In the genomic region with DNA sequence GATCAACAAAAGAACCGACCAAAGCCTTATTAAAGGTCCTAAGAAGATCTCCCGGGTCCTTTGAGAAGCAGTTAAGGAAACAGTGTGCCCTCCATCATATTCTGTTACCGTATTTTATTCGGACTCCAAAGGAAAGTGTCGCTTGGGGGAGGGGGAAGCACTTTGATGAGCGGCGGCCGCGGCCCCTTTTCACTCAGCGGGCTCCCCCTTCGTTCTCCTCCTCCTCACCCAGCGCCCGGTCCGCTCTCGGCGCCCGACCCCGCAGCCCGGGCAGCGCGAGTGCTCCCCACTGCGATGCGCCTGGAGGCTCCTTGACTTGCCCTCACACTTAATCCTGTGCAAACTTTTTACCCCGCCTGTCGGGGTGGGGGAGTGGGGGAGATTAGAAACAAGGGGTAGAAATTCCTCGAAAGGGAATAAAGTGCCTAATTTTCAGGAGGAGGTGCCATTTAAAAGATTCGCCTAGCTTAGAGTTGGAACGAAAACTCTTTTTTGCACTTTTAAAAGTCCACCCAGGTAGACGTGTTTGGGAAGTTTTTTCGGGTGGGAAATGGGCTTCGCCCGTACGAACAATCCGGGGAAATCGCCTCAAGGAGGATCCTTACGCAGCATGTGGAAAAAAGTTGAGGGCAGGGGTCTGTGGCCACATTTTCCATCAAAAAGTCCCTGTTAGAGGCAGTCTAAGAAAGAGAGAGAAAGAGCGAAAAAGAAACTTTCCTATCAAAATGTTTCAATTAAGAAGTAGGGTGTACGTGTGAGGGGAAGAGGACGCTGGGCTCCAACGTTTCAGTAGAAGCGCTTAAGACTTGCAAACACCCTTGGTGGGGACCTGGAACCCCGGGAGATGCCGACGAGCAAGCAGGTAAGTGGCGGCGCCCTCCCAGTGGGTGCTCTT, we compare ENCODE assay signal across 8 cellular contexts. TPM values are rescaled to one million over a fixed set of nuclear protein-coding genes. Genes with fewer than 3 reads are reported as not detected.
A peak's percentile ranks its signal among the peaks of the same experiment; 100 is the strongest.
DNase-seq lines count a peak whose midpoint lies in the region; ATAC-seq, FAIRE-seq and TF ChIP-seq lines count a peak whose summit lies in the region.

No MANE protein-coding gene starts in this region.

- no peak for TF ChIP-seq CTCF in HEK293 (tag by site-specific recombination; IDR thresholded peaks at IDR 0.05)

- no peaks in the 10 kb centered on the region for H3K36me3 Mint-ChIP-seq in activated CD4-positive, alpha-beta memory T cell treated with anti-CD3 and anti-CD28 coated beads, Interleukin-2, amount 10 ng/mL, durations not matched to agents 7 days and 5 days (ENCODE audit: low read depth)

- peak overlapping the region; percentile 74 for H3K4me3 Mint-ChIP-seq in activated CD4-positive, alpha-beta memory T cell treated with anti-CD3 and anti-CD28 coated beads, Interleukin-2, amount 10 ng/mL, durations not matched to agents 7 days and 5 days
- peak overlapping the region; percentile 91 to 94 for H3K4me3 Mint-ChIP-seq in stimulated activated naive CD8-positive, alpha-beta T cell treated with anti-CD3 and anti-CD28 coated beads, Interleukin-15, amount 100 ng/mL, for 72 hours

- H3K9me3 Mint-ChIP-seq in activated CD4-positive, alpha-beta memory T cell treated with anti-CD3 and anti-CD28 coated beads, Interleukin-2, amount 10 ng/mL, durations not matched to agents 7 days and 5 days = no peaks in the 10 kb centered on the region
- no peaks in the 10 kb centered on the region for H3K9me3 Mint-ChIP-seq in stimulated activated naive CD8-positive, alpha-beta T cell treated with anti-CD3 and anti-CD28 coated beads, Interleukin-15, amount 100 ng/mL, for 72 hours

- DNase-seq in AG20443 (ENCODE audit: low spot score) (peak; percentile 39), iPS DF 6.9 (ENCODE audit: low read depth, low spot score) (no peak), NCI-H2107 treated with DMSO at 0.1 percent for 48 hours (lab: John Stamatoyannopoulos, UW; ENCODE audit: unreplicated experiment) (no peak), small intestine (no peak)
- no peak for DNase-seq in activated CD4-positive, alpha-beta memory T cell treated with anti-CD3 and anti-CD28 coated beads, Interleukin-2, amount 10 ng/mL, durations not matched to agents 7 days and 5 days
- peak; percentile 12 to 26 for DNase-seq in stimulated activated naive CD8-positive, alpha-beta T cell treated with anti-CD3 and anti-CD28 coated beads, Interleukin-15, amount 100 ng/mL, for 72 hours

- ATAC-seq in stimulated activated naive CD8-positive, alpha-beta T cell treated with anti-CD3 and anti-CD28 coated beads, Interleukin-15, amount 100 ng/mL, for 72 hours = peak; percentile 1
- ATAC-seq in GM21447 (IDR thresholded peaks at IDR 0.05; ENCODE audit: unreplicated experiment) = no peak

- CTCF ChIA-PET in HEK293 (lab: Yijun Ruan, JAX) = interaction anchor here (0.7 kb wide), 1 partner anchor 111 kb away, joined by 3 read pairs; no protein-coding TSS in a partner anchor
- CTCF ChIA-PET in activated CD4-positive, alpha-beta memory T cell treated with anti-CD3 and anti-CD28 coated beads, Interleukin-2, amount 10 ng/mL, durations not matched to agents 7 days and 5 days (lab: Charles Lee) = no interaction called here

- H3K4me3 ChIP-seq in HEK293 (ENCODE audit: low read depth, low read length) (peak overlapping the region; percentile 46), iPS DF 6.9 (ENCODE audit: low read length) (peak overlapping the region; percentile 84; the same call in 1 of the 2 replicates), small intestine (ENCODE audit: low read depth in 1 of 2, low read length in 2 of 2) (peak overlapping the region in 1 of 2 donors; percentile 49)

- H3K36me3 ChIP-seq in HEK293 (ENCODE audit: control insufficient read depth in 2 of 2, insufficient read depth in 1 of 2, low read length in 2 of 2) (peaks cover 0 to 23% of the 10 kb centered on the region in 2 experiments; a peak in 1 of 3 replicates), iPS DF 6.9 (ENCODE audit: control insufficient read depth, insufficient read depth, low read length) (no peaks in the 10 kb centered on the region), small intestine (ENCODE audit: control insufficient read depth in 2 of 2, insufficient read depth in 2 of 2, low read length in 2 of 2) (no peaks in the 10 kb centered on the region)

- H3K27ac ChIP-seq in HEK293 (ENCODE audit: extremely low read depth, low read depth, low read length) (peak overlapping the region; percentile 99), iPS DF 6.9 (ENCODE audit: low read length) (no peak overlapping the region), small intestine (ENCODE audit: low read depth in 1 of 2, low read length in 1 of 2) (no peak overlapping the region)

- FAIRE-seq in small intestine (lab: Jason Lieb, UNC) = no peak

- peaks cover 73% of the 10 kb centered on the region for H3K27me3 Mint-ChIP-seq in activated CD4-positive, alpha-beta memory T cell treated with anti-CD3 and anti-CD28 coated beads, Interleukin-2, amount 10 ng/mL, durations not matched to agents 7 days and 5 days
- peaks cover 98% of the 10 kb centered on the region for H3K27me3 Mint-ChIP-seq in stimulated activated naive CD8-positive, alpha-beta T cell treated with anti-CD3 and anti-CD28 coated beads, Interleukin-15, amount 100 ng/mL, for 72 hours

- no peak overlapping the region for H3K27ac Mint-ChIP-seq in activated CD4-positive, alpha-beta memory T cell treated with anti-CD3 and anti-CD28 coated beads, Interleukin-2, amount 10 ng/mL, durations not matched to agents 7 days and 5 days
- peak overlapping the region in 1 of 2 donors; percentile 42 for H3K27ac Mint-ChIP-seq in stimulated activated naive CD8-positive, alpha-beta T cell treated with anti-CD3 and anti-CD28 coated beads, Interleukin-15, amount 100 ng/mL, for 72 hours

- peaks cover 51% of the 10 kb centered on the region for H3K4me1 Mint-ChIP-seq in activated CD4-positive, alpha-beta memory T cell treated with anti-CD3 and anti-CD28 coated beads, Interleukin-2, amount 10 ng/mL, durations not matched to agents 7 days and 5 days
- peaks cover 77% of the 10 kb centered on the region for H3K4me1 Mint-ChIP-seq in stimulated activated naive CD8-positive, alpha-beta T cell treated with anti-CD3 and anti-CD28 coated beads, Interleukin-15, amount 100 ng/mL, for 72 hours

- no CpG with 5 or more reads among the region's 46 CpGs for WGBS in iPS DF 6.9 (ENCODE audit: insufficient coverage, insufficient read length)
- 5 to 6% (median 5%) methylated on average over 46 of the region's 46 CpGs for WGBS in small intestine, 3 donors

- H3K4me1 ChIP-seq in HEK293 (ENCODE audit: control insufficient read depth, insufficient read depth, low read length) (peaks cover 2% of the 10 kb centered on the region; the same call in 1 of the 2 replicates), iPS DF 6.9 (ENCODE audit: control insufficient read depth, insufficient read depth, low read length) (peaks cover 10% of the 10 kb centered on the region), small intestine (ENCODE audit: control insufficient read depth in 2 of 2, insufficient read depth in 1 of 2, low read depth in 1 of 2, low read length in 1 of 2) (peaks cover 2 to 4% of the 10 kb centered on the region in 2 donors)

- POLR2A ChIA-PET in HEK293 (lab: Yijun Ruan, JAX) = interaction anchor here (1.0 kb wide), 2 partner anchors 8 to 85 kb away, joined by 3 to 4 read pairs; no protein-coding TSS in a partner anchor
- POLR2A ChIA-PET in activated CD4-positive, alpha-beta memory T cell treated with anti-CD3 and anti-CD28 coated beads, Interleukin-2, amount 10 ng/mL, durations not matched to agents 7 days and 5 days (lab: Charles Lee) = no interaction called here

- H3K9me3 ChIP-seq in HEK293 (ENCODE audit: control insufficient read depth, insufficient read depth, low read depth, low read length) (no peaks in the 10 kb centered on the region), iPS DF 6.9 (ENCODE audit: control insufficient read depth, insufficient read depth, low read length) (no peaks in the 10 kb centered on the region), small intestine (ENCODE audit: control insufficient read depth, low read depth) (no peaks in the 10 kb centered on the region)

- peaks cover 53% of the 10 kb centered on the region for H3K27me3 ChIP-seq in iPS DF 6.9 (ENCODE audit: control insufficient read depth, insufficient read depth, low read length)
- H3K27me3 ChIP-seq in small intestine (ENCODE audit: control insufficient read depth in 2 of 2, insufficient read depth in 2 of 2, low read length in 2 of 2) = peaks cover 15 to 62% of the 10 kb centered on the region in 2 donors

TF ChIP-seq in HEK293, 187 proteins besides CTCF, POLR2A, EP300 and RAD21 (continues in another document):
- TF ChIP-seq, protein P1, sequence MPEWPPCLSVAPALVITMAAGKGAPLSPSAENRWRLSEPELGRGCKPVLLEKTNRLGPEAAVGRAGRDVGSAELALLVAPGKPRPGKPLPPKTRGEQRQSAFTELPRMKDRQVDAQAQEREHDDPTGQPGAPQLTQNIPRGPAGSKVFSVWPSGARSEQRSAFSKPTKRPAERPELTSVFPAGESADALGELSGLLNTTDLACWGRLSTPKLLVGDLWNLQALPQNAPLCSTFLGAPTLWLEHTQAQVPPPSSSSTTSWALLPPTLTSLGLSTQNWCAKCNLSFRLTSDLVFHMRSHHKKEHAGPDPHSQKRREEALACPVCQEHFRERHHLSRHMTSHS (tag by site-specific recombination; IDR thresholded peaks at IDR 0.05) = no peak
- TF ChIP-seq, protein P2, sequence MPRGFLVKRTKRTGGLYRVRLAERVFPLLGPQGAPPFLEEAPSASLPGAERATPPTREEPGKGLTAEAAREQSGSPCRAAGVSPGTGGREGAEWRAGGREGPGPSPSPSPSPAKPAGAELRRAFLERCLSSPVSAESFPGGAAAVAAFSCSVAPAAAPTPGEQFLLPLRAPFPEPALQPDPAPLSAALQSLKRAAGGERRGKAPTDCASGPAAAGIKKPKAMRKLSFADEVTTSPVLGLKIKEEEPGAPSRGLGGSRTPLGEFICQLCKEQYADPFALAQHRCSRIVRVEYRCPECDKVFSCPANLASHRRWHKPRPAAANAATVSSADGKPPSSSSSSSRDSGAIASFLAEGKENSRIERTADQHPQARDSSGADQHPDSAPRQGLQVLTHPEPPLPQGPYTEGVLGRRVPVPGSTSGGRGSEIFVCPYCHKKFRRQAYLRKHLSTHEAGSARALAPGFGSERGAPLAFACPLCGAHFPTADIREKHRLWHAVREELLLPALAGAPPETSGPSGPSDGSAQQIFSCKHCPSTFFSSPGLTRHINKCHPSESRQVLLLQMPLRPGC (tag by site-specific recombination; IDR thresholded peaks at IDR 0.05) = no peak
- no peak for TF ChIP-seq ZNF292 (tag by site-specific recombination; IDR thresholded peaks at IDR 0.05; ENCODE audit: borderline replicate concordance, low read depth)

RNA-seq across cellular contexts. Expression of a gene that starts 1.1 kb away (rescaled TPM):
- total RNA-seq in activated CD4-positive, alpha-beta memory T cell treated with anti-CD3 and anti-CD28 coated beads, Interleukin-2, amount 10 ng/mL, durations not matched to agents 7 days and 5 days = under 1 TPM; 0.08 to 0.30 TPM
- not detected for polyA plus RNA-seq in small intestine

Comparison
In these comparisons a context has a peak if more than half of its experiments do, and no peak if none do; other contexts are left out.
1. DNase-seq: peak in AG20443 (single experiment) and stimulated activated naive CD8-positive, alpha-beta T cell treated with anti-CD3 and anti-CD28 coated beads, Interleukin-15, amount 100 ng/mL, for 72 hours (2 of 2); none in activated CD4-positive, alpha-beta memory T cell treated with anti-CD3 and anti-CD28 coated beads, Interleukin-2, amount 10 ng/mL, durations not matched to agents 7 days and 5 days (single experiment), iPS DF 6.9 (single experiment), NCI-H2107 treated with DMSO at 0.1 percent for 48 hours (single experiment) and small intestine (single experiment).